Comparison of ENCODE assay signal across 25 cellular contexts in genomic region chr11:70054020-70054419, GRCh38. TPM values are rescaled to one million over a fixed set of nuclear protein-coding genes. Genes with fewer than 3 reads are reported as not detected.
"Had no signal": no experiment of that assay in that cellular context is flagged by ENCODE, and none has a peak within 500 bp of the region (broad histone marks: within the 10 kb centered on the region; RNA-seq: fewer than 3 reads in every experiment).

No MANE protein-coding gene starts in this region.

- H3K27me3 ChIP-seq: cardiac muscle cell, Peyer's patch, SJCRH30 had no signal

- ATAC-seq: activated T-cell treated with anti-CD3 and anti-CD28 coated beads, Interleukin-2, amount 50 U/mL, for 4 hours had no signal

- H3K9me3 Mint-ChIP-seq: activated CD4-positive, alpha-beta memory T cell treated with anti-CD3 and anti-CD28 coated beads, Interleukin-2, amount 10 ng/mL, durations not matched to agents 7 days and 5 days; activated naive CD4-positive, alpha-beta T cell treated with anti-CD3 and anti-CD28 coated beads, Interleukin-2, amount 10 ng/mL, durations not matched to agents 7 days and 5 days had no signal

- H3K4me1 Mint-ChIP-seq: activated CD4-positive, alpha-beta memory T cell treated with anti-CD3 and anti-CD28 coated beads, Interleukin-2, amount 10 ng/mL, durations not matched to agents 7 days and 5 days; activated naive CD4-positive, alpha-beta T cell treated with anti-CD3 and anti-CD28 coated beads, Interleukin-2, amount 10 ng/mL, durations not matched to agents 7 days and 5 days; activated naive CD8-positive, alpha-beta T cell treated with anti-CD3 and anti-CD28 coated beads for 36 hours had no signal

- H3K36me3 Mint-ChIP-seq: activated naive CD4-positive, alpha-beta T cell treated with anti-CD3 and anti-CD28 coated beads, Interleukin-2, amount 10 ng/mL, durations not matched to agents 7 days and 5 days; activated naive CD8-positive, alpha-beta T cell treated with anti-CD3 and anti-CD28 coated beads for 36 hours had no signal

- H3K9me2 ChIP-seq: SK-N-SH had no signal

- DNase-seq: activated CD4-positive, alpha-beta memory T cell treated with anti-CD3 and anti-CD28 coated beads, Interleukin-2, amount 10 ng/mL, durations not matched to agents 7 days and 5 days; activated CD4-positive, alpha-beta T cell treated with anti-CD3 and anti-CD28 coated beads, Interleukin-2, amount 50 U/mL, for 1 hour; activated CD4-positive, CD25-positive, alpha-beta regulatory T cell; activated gamma-delta T cell treated with Interleukin-2 at 50 U/mL for 16 hours; activated naive CD4-positive, alpha-beta T cell treated with anti-CD3 and anti-CD28 coated beads, Interleukin-2, amount 10 ng/mL, durations not matched to agents 7 days and 5 days; activated naive CD8-positive, alpha-beta T cell treated with anti-CD3 and anti-CD28 coated beads for 36 hours; activated T-cell treated with anti-CD3 and anti-CD28 coated beads, Interleukin-2, amount 50 U/mL, for 4 hours; brain microvascular endothelial cell; Kasumi-1; KBM-7; NCI-H1105 treated with DMSO at 0.1 percent for 48 hours; NCI-H1436 treated with DMSO at 0.1 percent for 48 hours; NCI-H187; NCI-H2081; NCI-H446; NCI-H524; Right ventricle myocardium superior; SJCRH30; SK-N-SH; T-helper 1 cell had no signal

- H3K36me3 ChIP-seq: brain microvascular endothelial cell, cardiac muscle cell, Peyer's patch, SJCRH30 had no signal

- H3K9me3 ChIP-seq: Peyer's patch, SJCRH30 had no signal

- H3K4me2 ChIP-seq: SK-N-SH had no signal

- H3K27ac ChIP-seq: brain microvascular endothelial cell, cardiac muscle cell, Peyer's patch, RWPE1, SJCRH30, VCaP had no signal

- H3K4me1 ChIP-seq: Peyer's patch, SJCRH30 had no signal

- H3K4me3 ChIP-seq: cardiac muscle cell, Peyer's patch, SJCRH30 had no signal

- H3K4me3 Mint-ChIP-seq: activated CD4-positive, alpha-beta memory T cell treated with anti-CD3 and anti-CD28 coated beads, Interleukin-2, amount 10 ng/mL, durations not matched to agents 7 days and 5 days; activated naive CD4-positive, alpha-beta T cell treated with anti-CD3 and anti-CD28 coated beads, Interleukin-2, amount 10 ng/mL, durations not matched to agents 7 days and 5 days; activated naive CD8-positive, alpha-beta T cell treated with anti-CD3 and anti-CD28 coated beads for 36 hours; activated T-cell treated with anti-CD3 and anti-CD28 coated beads, Interleukin-2, amount 50 U/mL, for 4 hours had no signal

- H3K27ac Mint-ChIP-seq: activated CD4-positive, alpha-beta memory T cell treated with anti-CD3 and anti-CD28 coated beads, Interleukin-2, amount 10 ng/mL, durations not matched to agents 7 days and 5 days; activated naive CD4-positive, alpha-beta T cell treated with anti-CD3 and anti-CD28 coated beads, Interleukin-2, amount 10 ng/mL, durations not matched to agents 7 days and 5 days; activated naive CD8-positive, alpha-beta T cell treated with anti-CD3 and anti-CD28 coated beads for 36 hours had no signal

RNA-seq across cellular contexts. Expression of gene ANO1, which starts 24.1 kb away (rescaled TPM):
- total RNA-seq: activated CD4-positive, alpha-beta memory T cell treated with anti-CD3 and anti-CD28 coated beads, Interleukin-2, amount 10 ng/mL, durations not matched to agents 7 days and 5 days; activated naive CD8-positive, alpha-beta T cell treated with anti-CD3 and anti-CD28 coated beads for 36 hours; T-helper 2 cell treated with Interferon-gamma antibody and Interleukin-4, amounts not matched to agents 100 ng/mL and 5 ng/mL, for 36 hours had no signal
- polyA plus RNA-seq: SK-N-SH had no signal
